Comparison of ENCODE assay signal across 2 cellular contexts in genomic region chrX:153435845-153436244, GRCh38.
TF ChIP-seq lines count a peak whose summit lies in the region.

No MANE protein-coding gene starts in this region.

TF ChIP-seq in HEK293T, 16 proteins besides CTCF, POLR2A, EP300 and RAD21:
- TF ChIP-seq FOXM1 (IDR thresholded peaks at IDR 0.05; ENCODE audit: borderline replicate concordance) (0 out of 2 replicates have a peak, but pooled peaks have one; percentile 34), ARNT (IDR thresholded peaks at IDR 0.05) (no peak), NFRKB (IDR thresholded peaks at IDR 0.05) (no peak)

TF ChIP-seq in K562, 482 proteins besides CTCF, POLR2A, EP300 and RAD21:
- TF ChIP-seq ZNF134 (CRISPR knock-in tag; conservative IDR thresholded peaks at IDR 0.05) (peak; percentile 97), RBM25 (IDR thresholded peaks at IDR 0.05; ENCODE audit: low read depth, low read length, severe bottlenecking) (peak; percentile 59), HDAC2 (IDR thresholded peaks at IDR 0.05) (no peak)
